In the genomic region with DNA sequence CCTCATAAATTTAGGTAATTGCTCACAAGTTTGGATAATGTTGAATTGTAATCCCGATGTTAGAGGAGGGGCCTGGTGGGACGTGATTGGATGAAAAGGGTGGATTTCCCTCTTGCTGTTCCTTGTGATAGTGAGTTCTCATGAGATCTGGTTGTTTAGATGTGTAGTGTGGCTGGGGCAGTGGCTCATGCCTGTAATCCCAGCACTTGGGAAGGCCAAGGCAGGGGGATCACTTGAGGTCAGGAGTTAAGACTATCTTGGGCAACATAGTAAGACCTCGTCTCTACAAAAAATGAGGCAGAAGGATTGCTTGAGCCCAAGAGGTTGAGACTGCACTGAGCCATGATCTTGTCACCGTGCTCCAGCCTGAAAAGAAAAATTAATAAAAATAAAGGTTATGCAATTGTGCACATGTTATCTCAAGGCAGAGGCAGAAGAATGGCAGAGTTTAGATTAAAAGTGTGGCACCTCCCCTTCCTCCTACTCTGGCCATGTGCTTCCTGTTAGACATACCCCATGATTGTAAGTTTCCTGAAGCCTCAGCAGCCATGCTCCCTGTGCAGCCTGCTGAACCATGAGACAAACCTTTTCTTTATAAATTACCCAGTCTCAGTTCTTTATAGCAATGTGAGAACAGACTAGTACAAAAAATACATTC, we compare ENCODE assay signal across 9 cellular contexts. TPM values are rescaled to one million over a fixed set of nuclear protein-coding genes. Genes with fewer than 3 reads are reported as not detected.
DNase-seq lines count a peak whose midpoint lies in the region; ATAC-seq, FAIRE-seq and TF ChIP-seq lines count a peak whose summit lies in the region.
"Had no signal": no experiment of that assay in that cellular context is flagged by ENCODE, and none has a peak within 500 bp of the region (broad histone marks: within the 10 kb centered on the region; RNA-seq: fewer than 3 reads in every experiment).

No MANE protein-coding gene starts in this region.

- POLR2A ChIA-PET in AG04450 (lab: Yijun Ruan, JAX) (no interaction called here), endothelial cell of umbilical vein (lab: Charles Lee) (no interaction called here)

- peaks cover 30% of the 10 kb centered on the region for H3K4me1 ChIP-seq in endothelial cell of umbilical vein (ENCODE audit: control insufficient read depth, extremely low read depth, insufficient read depth, low read length)
- peaks cover 31% of the 10 kb centered on the region for H3K4me1 ChIP-seq in body of pancreas
- peaks cover 7 to 38% of the 10 kb centered on the region in 2 donors for H3K4me1 ChIP-seq in left lung
- peaks cover 2% of the 10 kb centered on the region for H3K4me1 ChIP-seq in prostate gland (replicated peaks)

- H3K9me3 ChIP-seq in AG04450 (ENCODE audit: control insufficient read depth, insufficient read depth, low read length), result no peaks in the 10 kb centered on the region
- no peaks in the 10 kb centered on the region for H3K9me3 ChIP-seq in SK-N-MC (ENCODE audit: low read depth, low read length)
- no peaks in the 10 kb centered on the region for H3K9me3 ChIP-seq in endothelial cell of umbilical vein (replicated peaks; ENCODE audit: control insufficient read depth, insufficient read depth, low read length)
- no peaks in the 10 kb centered on the region for H3K9me3 ChIP-seq in body of pancreas
- H3K9me3 ChIP-seq in left lung, result no peaks in the 10 kb centered on the region
- no peaks in the 10 kb centered on the region for H3K9me3 ChIP-seq in prostate gland

- H3K4me3 ChIP-seq in AG04450 (ENCODE audit: low read depth, low read length), result peak overlapping the region; percentile 28
- H3K4me3 ChIP-seq in SK-N-MC, result peak overlapping the region; percentile 90
- H3K4me3 ChIP-seq in endothelial cell of umbilical vein (replicated peaks in 1 of 3; ENCODE audit: insufficient read depth in 1 of 3, low read depth in 1 of 3, low read length in 3 of 3), result peak overlapping the region in 2 of 3 experiments; percentile 11 to 76
- no peak overlapping the region for H3K4me3 ChIP-seq in body of pancreas
- H3K4me3 ChIP-seq in left lung, result peak overlapping the region in 1 of 2 donors; percentile 76
- H3K4me3 ChIP-seq in prostate gland, result no peak overlapping the region

- CTCF ChIA-PET in AG04450 (lab: Charles Lee) (interaction anchor here (3.8 kb wide), 1 partner anchor 268 kb away, joined by 31 read pairs; no protein-coding TSS in a partner anchor), endothelial cell of umbilical vein (lab: Charles Lee) (no interaction called here)

- H3K27ac ChIP-seq in AG04450 (ENCODE audit: low read depth, low read length) (no peak overlapping the region), SK-N-MC (peak overlapping the region; percentile 40), endothelial cell of umbilical vein (ENCODE audit: insufficient read depth, low read depth, low read length) (no peak overlapping the region), body of pancreas (peak overlapping the region in 2 of 4 donors; percentile 26 to 37), left lung (no peak overlapping the region), prostate gland (no peak overlapping the region)

- H3K79me2 ChIP-seq in endothelial cell of umbilical vein (ENCODE audit: control insufficient read depth, insufficient read depth, low read length), result peaks cover 32% of the 10 kb centered on the region

- no peak for ATAC-seq in body of pancreas
- ATAC-seq in left lung, result no peak

- H2AFZ ChIP-seq in endothelial cell of umbilical vein (ENCODE audit: low read depth, low read length), result no peak overlapping the region

- WGBS in body of pancreas, 2 donors, result 75 to 88% methylated on average over 4 of the region's 4 CpGs
- 70% methylated on average over 4 of the region's 4 CpGs for WGBS in prostate gland

- no peaks in the 10 kb centered on the region for H4K20me1 ChIP-seq in endothelial cell of umbilical vein (replicated peaks; ENCODE audit: control insufficient read depth, extremely low read depth, insufficient read depth, low read length)

- H3K4me2 ChIP-seq in endothelial cell of umbilical vein (ENCODE audit: insufficient read depth, low read length), result peak overlapping the region; percentile 93

- TF ChIP-seq CTCF in AG04450 (IDR thresholded peaks at IDR 0.05; ENCODE audit: low read depth, low read length) (no peak), endothelial cell of umbilical vein (IDR thresholded peaks at IDR 0.05; ENCODE audit: extremely low read depth in 1 of 2, insufficient read depth in 1 of 2, low read depth in 1 of 2, low read length in 2 of 2) (no peak), body of pancreas (IDR thresholded peaks at IDR 0.05) (no peak), left lung (IDR thresholded peaks at IDR 0.05) (no peak), prostate gland (IDR thresholded peaks at IDR 0.05) (no peak)

- no peak for DNase-seq in AG04450 (ENCODE audit: low read depth, low spot score)
- no peak for DNase-seq in GM12892 (ENCODE audit: insufficient read length)
- no peak for DNase-seq in SK-N-MC (ENCODE audit: low read depth, low spot score)
- peak; percentile 20 for DNase-seq in endothelial cell of umbilical vein (ENCODE audit: low read depth, low spot score)
- no peak for DNase-seq in body of pancreas
- DNase-seq in left lung, result no peak
- DNase-seq in prostate gland (ENCODE audit: low spot score), result no peak
- no peak for DNase-seq in NCI-H187 (lab: John Stamatoyannopoulos, UW)

- H3K36me3 ChIP-seq in SK-N-MC (ENCODE audit: insufficient read depth, low read length), result peaks cover 46% of the 10 kb centered on the region
- peaks cover 4 to 10% of the 10 kb centered on the region in 2 experiments for H3K36me3 ChIP-seq in endothelial cell of umbilical vein (ENCODE audit: control insufficient read depth in 2 of 2, extremely low read depth in 1 of 2, insufficient read depth in 2 of 2, low read length in 2 of 2)
- H3K36me3 ChIP-seq in body of pancreas (replicated peaks in 1 of 2; ENCODE audit: insufficient read depth in 1 of 2, low read depth in 2 of 2), result no peaks in the 10 kb centered on the region
- peaks cover 0 to 36% of the 10 kb centered on the region in 2 donors for H3K36me3 ChIP-seq in left lung
- no peaks in the 10 kb centered on the region for H3K36me3 ChIP-seq in prostate gland

- no TSS peak for BruUV-seq in endothelial cell of umbilical vein (replicated peaks; lab: Mats Ljungman, UMichigan)

- H3K9me1 ChIP-seq in endothelial cell of umbilical vein (replicated peaks; ENCODE audit: control insufficient read depth, extremely low read depth, insufficient read depth, low read length), result no peaks in the 10 kb centered on the region

- peaks cover 1% of the 10 kb centered on the region for H3K27me3 ChIP-seq in AG04450 (ENCODE audit: control insufficient read depth, insufficient read depth, low read length)
- H3K27me3 ChIP-seq in endothelial cell of umbilical vein (ENCODE audit: control insufficient read depth in 2 of 2, insufficient read depth in 2 of 2, low read length in 2 of 2), result peaks cover 0 to 1% of the 10 kb centered on the region in 2 experiments
- H3K27me3 ChIP-seq in body of pancreas, result no peaks in the 10 kb centered on the region
- H3K27me3 ChIP-seq in left lung, result no peaks in the 10 kb centered on the region
- no peaks in the 10 kb centered on the region for H3K27me3 ChIP-seq in prostate gland (replicated peaks; ENCODE audit: insufficient read depth)

- FAIRE-seq in GM12892 (lab: Jason Lieb, UNC) (peak; percentile 77), endothelial cell of umbilical vein (lab: Jason Lieb, UNC) (peak; percentile 58)
- FAIRE-seq: TTC549 had no signal

- intact Hi-C loops in endothelial cell of umbilical vein (cut with micrococcal nuclease) (loop anchor here (5.0 to 10.0 kb wide), 3 partner anchors 72 to 1518 kb away; no protein-coding TSS in a partner anchor), body of pancreas (cut with DNase I) (no loop called here), left lung (cut with DNase I) (no loop called here), prostate gland (cut with DNase I) (loop anchor here (5.0 kb wide), 1 partner anchor 57 kb away; a partner anchor contains a TSS)

- H3K9ac ChIP-seq in SK-N-MC (ENCODE audit: insufficient read length) (peak overlapping the region; percentile 88), endothelial cell of umbilical vein (replicated peaks; ENCODE audit: extremely low read depth, insufficient read depth, low read length) (no peak overlapping the region)

- TF ChIP-seq POLR2A in GM12892 (IDR thresholded peaks at IDR 0.05; ENCODE audit: low read depth, low read length) (peak; percentile 63), endothelial cell of umbilical vein (IDR thresholded peaks at IDR 0.05; ENCODE audit: low read depth, low read length) (peak; percentile 28), body of pancreas (IDR thresholded peaks at IDR 0.05) (no peak), prostate gland (IDR thresholded peaks at IDR 0.05) (no peak)

- dilution Hi-C loops in endothelial cell of umbilical vein (cut with MboI; ENCODE audit: extremely low pct_ligation_motif_present, low sequenced_read_pairs), result no loop called here

RNA-seq across cellular contexts. Expression of a gene that starts 36.5 kb away (rescaled TPM):
- polyA plus RNA-seq in AG04450 (2011; rRNA removed) (0.20 and 0.26 TPM in 2 replicates), endothelial cell of umbilical vein (0.03 TPM in 2 replicates)
- 0.18 and 0.35 TPM in 2 replicates for polyA minus RNA-seq in AG04450 (2011; rRNA and poly(A)+ RNA removed)
- not detected for polyA plus RNA-seq in GM12892 (2012; ENCODE audit: missing spikeins)
- total RNA-seq in endothelial cell of umbilical vein (not detected in 2 replicates), body of pancreas (under 1 TPM; 0.33 to 0.52 TPM), left lung (1 to 10 TPM; 2.0 to 3.0 TPM), prostate gland (1 to 10 TPM; 1.2 to 1.4 TPM)
- 0.04 and 0.05 TPM in 2 replicates for polyA plus RNA-seq in endothelial cell of umbilical vein (2011; cell fraction: cytosol; rRNA removed)
- polyA plus RNA-seq in endothelial cell of umbilical vein (2011; cell fraction: nucleus; rRNA removed), result 0.08 TPM in 1 of 2 replicates, not detected in the other
- 0.14 TPM in 1 of 2 replicates, not detected in the other for polyA plus RNA-seq in endothelial cell of umbilical vein (2012)
- polyA minus RNA-seq in endothelial cell of umbilical vein, result 0.13 TPM in 1 of 2 replicates, not detected in the other
- polyA minus RNA-seq in endothelial cell of umbilical vein (2011; cell fraction: cytosol; rRNA and poly(A)+ RNA removed), result not detected
- not detected in 2 replicates for polyA minus RNA-seq in endothelial cell of umbilical vein (2011; cell fraction: nucleus; rRNA and poly(A)+ RNA removed)

RNA-seq across cellular contexts. Expression of a gene that starts 55.6 kb away (rescaled TPM):
- polyA plus RNA-seq in AG04450 (2011; rRNA removed), result 66.6 and 69.1 TPM in 2 replicates
- 83.6 and 83.8 TPM in 2 replicates for polyA minus RNA-seq in AG04450 (2011; rRNA and poly(A)+ RNA removed)
- 9.1 TPM for polyA plus RNA-seq in GM12892 (2012; ENCODE audit: missing spikeins)
- 23.3 and 23.7 TPM in 2 replicates for total RNA-seq in endothelial cell of umbilical vein
- polyA plus RNA-seq in endothelial cell of umbilical vein, result 3.8 and 5.2 TPM in 2 replicates
- 5.0 and 6.0 TPM in 2 replicates for polyA plus RNA-seq in endothelial cell of umbilical vein (2011; cell fraction: cytosol; rRNA removed)
- polyA plus RNA-seq in endothelial cell of umbilical vein (2011; cell fraction: nucleus; rRNA removed), result 11.1 and 13.8 TPM in 2 replicates
- 16.3 and 20.2 TPM in 2 replicates for polyA plus RNA-seq in endothelial cell of umbilical vein (2012)
- 41.2 and 44.6 TPM in 2 replicates for polyA minus RNA-seq in endothelial cell of umbilical vein
- 2.2 TPM for polyA minus RNA-seq in endothelial cell of umbilical vein (2011; cell fraction: cytosol; rRNA and poly(A)+ RNA removed)
- 21.6 and 22.3 TPM in 2 replicates for polyA minus RNA-seq in endothelial cell of umbilical vein (2011; cell fraction: nucleus; rRNA and poly(A)+ RNA removed)
- 1 to 10 TPM; 6.7 to 6.9 TPM for total RNA-seq in body of pancreas
- total RNA-seq in left lung, result 10 to 100 TPM; 18.2 to 22.1 TPM
- total RNA-seq in prostate gland, result 10 to 100 TPM in 1 of 2 donors, 1 to 10 TPM in 1; 9.2 to 26.3 TPM

Comparison
In these comparisons a context has a peak if more than half of its experiments do, and no peak if none do; other contexts are left out.
1. H3K4me3 ChIP-seq: peak in AG04450 (single experiment), SK-N-MC (single experiment) and endothelial cell of umbilical vein (2 of 3); none in body of pancreas (0 of 2) and prostate gland (0 of 2).
2. POLR2A ChIP-seq: peak in GM12892 (single experiment) and endothelial cell of umbilical vein (single experiment); none in body of pancreas (0 of 3) and prostate gland (single experiment).
3. intact Hi-C loops: an anchor here in endothelial cell of umbilical vein (5.0 to 10.0 kb wide) and prostate gland (5.0 kb wide); none called in body of pancreas and left lung.